ENCODE assay signal across 27 cellular contexts in genomic region chr7:92956575-92956974, GRCh38.
"Had no signal": no experiment of that assay in that cellular context is flagged by ENCODE, and none has a peak within 500 bp of the region (broad histone marks: within the 10 kb centered on the region; RNA-seq: fewer than 3 reads in every experiment).

No MANE protein-coding gene starts in this region.

- ATAC-seq: Panc1 had no signal

- H3K4me3 Mint-ChIP-seq: activated B cell treated with CpG ODN at 0.5 μM for 24 hours; activated CD4-positive, alpha-beta T cell treated with anti-CD3 and anti-CD28 coated beads, Interleukin-2, amount 10 ng/mL, durations not matched to agents 24 days and 14 days; activated naive CD4-positive, alpha-beta T cell treated with anti-CD3 and anti-CD28 coated beads, Interleukin-2, amount 50 U/mL, for 24 hours; brain; IgD-negative memory B cell had no signal

- H3K36me3 Mint-ChIP-seq: brain had no signal

- H3K4me1 Mint-ChIP-seq: activated B cell treated with CpG ODN at 0.5 μM for 24 hours, IgD-negative memory B cell had no signal

- DNase-seq: activated B cell treated with CpG ODN at 0.5 μM for 24 hours; activated CD4-positive, alpha-beta T cell treated with anti-CD3 and anti-CD28 coated beads, Interleukin-2, amount 10 ng/mL, durations not matched to agents 24 days and 14 days; activated CD4-positive, alpha-beta T cell treated with anti-CD3 and anti-CD28 coated beads, Interleukin-2, amount 50 U/mL, for 4 hours; activated CD4-positive, CD25-positive, alpha-beta regulatory T cell treated with anti-CD3 and anti-CD28 coated beads, Interleukin-2, amount 50 U/mL, for 72 hours; activated gamma-delta T cell; activated naive CD4-positive, alpha-beta T cell treated with Interleukin-2 at 50 U/mL for 16 hours; activated T-cell treated with anti-CD3 and anti-CD28 coated beads, Interleukin-2, amount 50 U/mL, for 1 hour; anterior cingulate cortex; caudate nucleus; cerebellar nuclear complex; KG1; MM.1S; MV-4-11; NCI-H1092; NCI-H1436 treated with DMSO at 0.1 percent for 48 hours; NCI-H1694 treated with DMSO at 0.1 percent for 48 hours; NCI-H2029; NCI-H345; NCI-H524 treated with DMSO at 0.1 percent for 48 hours; SHP77 treated with DMSO at 0.1 percent for 48 hours; SK-N-SH; T-helper 2 cell; T-helper 9 cell had no signal

- H3K27me3 Mint-ChIP-seq: activated B cell treated with CpG ODN at 0.5 μM for 24 hours had no signal

- H3K27ac Mint-ChIP-seq: activated B cell treated with CpG ODN at 0.5 μM for 24 hours; activated naive CD4-positive, alpha-beta T cell treated with anti-CD3 and anti-CD28 coated beads, Interleukin-2, amount 50 U/mL, for 24 hours; brain; IgD-negative memory B cell had no signal
